ENCODE assay signal across 18 cellular contexts in genomic region chr15:27805261-27806220, GRCh38.
DNase-seq lines count a peak whose midpoint lies in the region; ATAC-seq, FAIRE-seq and TF ChIP-seq lines count a peak whose summit lies in the region.
"Had no signal": no experiment of that assay in that cellular context is flagged by ENCODE, and none has a peak within 500 bp of the region (broad histone marks: within the 10 kb centered on the region; RNA-seq: fewer than 3 reads in every experiment).

No MANE protein-coding gene starts in this region.

- 94% methylated on average over 52 of the region's 54 CpGs for WGBS in esophagus muscularis mucosa
- 93 to 96% (median 95%) methylated on average over 46 to 54 of the region's 54 CpGs for WGBS in spleen, 5 donors
- 94% methylated on average over 54 of the region's 54 CpGs for WGBS in aorta, 2 donors
- WGBS in small intestine, 3 donors, result 93 to 94% (median 94%) methylated on average over 54 of the region's 54 CpGs

- no peak overlapping the region for H3K27ac Mint-ChIP-seq in MCF 10A (ENCODE audit: low read depth, unreplicated experiment)
- H3K27ac Mint-ChIP-seq: CD4-positive, alpha-beta T cell had no signal

- H3K27me3 Mint-ChIP-seq in MCF 10A (ENCODE audit: insufficient read depth, unreplicated experiment), result no peaks in the 10 kb centered on the region
- H3K27me3 Mint-ChIP-seq: CD4-positive, alpha-beta T cell had no signal

- no peaks in the 10 kb centered on the region for H3K36me3 ChIP-seq in esophagus muscularis mucosa
- H3K36me3 ChIP-seq in spleen, result no peaks in the 10 kb centered on the region
- H3K36me3 ChIP-seq in aorta (ENCODE audit: control insufficient read depth in 1 of 2, insufficient read depth in 2 of 2, low read length in 1 of 2), result no peaks in the 10 kb centered on the region
- H3K36me3 ChIP-seq in small intestine (ENCODE audit: control insufficient read depth in 2 of 2, insufficient read depth in 2 of 2, low read length in 2 of 2), result no peaks in the 10 kb centered on the region

- ATAC-seq in aorta (ENCODE audit: low FRiP score), result peak; percentile 36
- no peak for ATAC-seq in GM19035 (IDR thresholded peaks at IDR 0.05; ENCODE audit: unreplicated experiment)
- ATAC-seq: A549 had no signal

- H3K9me3 Mint-ChIP-seq in MCF 10A (ENCODE audit: unreplicated experiment), result peaks cover 8% of the 10 kb centered on the region

- H3K4me3 Mint-ChIP-seq in MCF 10A (ENCODE audit: unreplicated experiment), result no peak overlapping the region
- H3K4me3 Mint-ChIP-seq: CD4-positive, alpha-beta T cell had no signal

- CTCF ChIA-PET in MCF 10A (lab: Yijun Ruan, JAX), result interaction anchor here (0.7 kb wide), 1 partner anchor 98 kb away, joined by 3 read pairs; no protein-coding TSS in a partner anchor

- BruUV-seq in MCF 10A (replicated peaks; lab: Mats Ljungman, UMichigan), result no TSS peak

- TF ChIP-seq EP300 in esophagus muscularis mucosa (IDR thresholded peaks at IDR 0.05), result no peak

- H3K4me1 ChIP-seq in esophagus muscularis mucosa, result no peaks in the 10 kb centered on the region
- no peaks in the 10 kb centered on the region for H3K4me1 ChIP-seq in spleen
- H3K4me1 ChIP-seq in aorta (ENCODE audit: control insufficient read depth in 1 of 2, insufficient read depth in 2 of 2, low read length in 2 of 2), result no peaks in the 10 kb centered on the region
- no peaks in the 10 kb centered on the region for H3K4me1 ChIP-seq in small intestine (ENCODE audit: control insufficient read depth in 2 of 2, insufficient read depth in 1 of 2, low read depth in 1 of 2, low read length in 1 of 2)
- H3K4me1 ChIP-seq: A549, Caco-2 had no signal

- H3K27ac ChIP-seq in esophagus muscularis mucosa (replicated peaks in 1 of 4) (no peak overlapping the region), spleen (no peak overlapping the region), aorta (ENCODE audit: low read depth in 1 of 2, low read length in 2 of 2) (no peak overlapping the region), small intestine (ENCODE audit: low read depth in 1 of 2, low read length in 1 of 2) (no peak overlapping the region)
- H3K27ac ChIP-seq: 22Rv1, A549, C4-2B had no signal

- intact Hi-C loops in MCF 10A (cut with micrococcal nuclease), result no loop called here
- intact Hi-C loops in esophagus muscularis mucosa (cut with DNase I), result no loop called here
- intact Hi-C loops in spleen (cut with DNase I; ENCODE audit: low total_unique reads), result no loop called here
- intact Hi-C loops in aorta (cut with DNase I), result no loop called here

- POLR2A ChIA-PET in MCF 10A (lab: Yijun Ruan, JAX), result no interaction called here

- peak; percentile 59 to 75 for DNase-seq in T47D (ENCODE audit: low read depth in 1 of 2, low spot score in 1 of 2)
- no peak for DNase-seq in MCF 10A (ENCODE audit: unreplicated experiment)
- DNase-seq in esophagus muscularis mucosa (ENCODE audit: extremely low spot score), result peak; percentile 37
- peak; percentile 67 for DNase-seq in spleen
- DNase-seq in aorta, result no peak
- DNase-seq in T-helper 9 cell, result no peak
- no peak for DNase-seq in small intestine
- DNase-seq: AML-193; Caco-2; CD4-positive, alpha-beta T cell; DMS153; DMS79; GF-D8; HCEC 1CT had no signal

- H3K27me3 ChIP-seq in esophagus muscularis mucosa, result no peaks in the 10 kb centered on the region
- H3K27me3 ChIP-seq in spleen (replicated peaks in 1 of 7), result no peaks in the 10 kb centered on the region
- H3K27me3 ChIP-seq in aorta (ENCODE audit: control insufficient read depth in 1 of 2, insufficient read depth in 2 of 2, low read length in 1 of 2), result no peaks in the 10 kb centered on the region
- no peaks in the 10 kb centered on the region for H3K27me3 ChIP-seq in small intestine (ENCODE audit: control insufficient read depth in 2 of 2, insufficient read depth in 2 of 2, low read length in 2 of 2)

- no peak for TF ChIP-seq POLR2A in esophagus muscularis mucosa (IDR thresholded peaks at IDR 0.05; ENCODE audit: low read depth)
- no peak for TF ChIP-seq POLR2A in spleen (IDR thresholded peaks at IDR 0.05)

- H3K9me3 ChIP-seq in esophagus muscularis mucosa (no peaks in the 10 kb centered on the region), spleen (peaks cover 0 to 59% (median 9%) of the 10 kb centered on the region in 8 donors), aorta (ENCODE audit: control insufficient read depth, low read length) (no peaks in the 10 kb centered on the region), small intestine (ENCODE audit: control insufficient read depth, low read depth) (peaks cover 3% of the 10 kb centered on the region)

- no peak overlapping the region for H3K4me3 ChIP-seq in esophagus muscularis mucosa
- no peak overlapping the region for H3K4me3 ChIP-seq in spleen
- H3K4me3 ChIP-seq in aorta (ENCODE audit: low read length in 2 of 2), result no peak overlapping the region
- H3K4me3 ChIP-seq in small intestine (ENCODE audit: low read depth in 1 of 2, low read length in 2 of 2), result no peak overlapping the region
- H3K4me3 ChIP-seq: A549 had no signal

- no peak for TF ChIP-seq CTCF in MCF 10A (IDR thresholded peaks at IDR 0.05; ENCODE audit: unreplicated experiment)
- no peak for TF ChIP-seq CTCF in esophagus muscularis mucosa (IDR thresholded peaks at IDR 0.05)
- TF ChIP-seq CTCF in spleen (IDR thresholded peaks at IDR 0.05 in 8 of 11, conservative IDR thresholded peaks at IDR 0.05 in 3 of 11), result no peak

- in situ Hi-C loops in T47D (cut with HindIII; ENCODE audit: low pct_unique_long_range_greater_than_20kb, low sequenced_read_pairs), result no loop called here

- H3K36me3 Mint-ChIP-seq in MCF 10A (ENCODE audit: insufficient read depth, unreplicated experiment), result no peaks in the 10 kb centered on the region

- H3K4me1 Mint-ChIP-seq in MCF 10A (ENCODE audit: insufficient read depth, unreplicated experiment), result no peaks in the 10 kb centered on the region

- no peak for FAIRE-seq in small intestine (lab: Jason Lieb, UNC)
- FAIRE-seq: A549 had no signal

Comparison
In these comparisons a context has a peak if more than half of its experiments do, and no peak if none do; other contexts are left out.
1. DNase-seq: peak in T47D (2 of 2), esophagus muscularis mucosa (single experiment) and spleen (single experiment); none in MCF 10A (single experiment), aorta (0 of 2), T-helper 9 cell (single experiment) and small intestine (single experiment).